ENCODE assay signal across 7 cellular contexts in the genomic region with DNA sequence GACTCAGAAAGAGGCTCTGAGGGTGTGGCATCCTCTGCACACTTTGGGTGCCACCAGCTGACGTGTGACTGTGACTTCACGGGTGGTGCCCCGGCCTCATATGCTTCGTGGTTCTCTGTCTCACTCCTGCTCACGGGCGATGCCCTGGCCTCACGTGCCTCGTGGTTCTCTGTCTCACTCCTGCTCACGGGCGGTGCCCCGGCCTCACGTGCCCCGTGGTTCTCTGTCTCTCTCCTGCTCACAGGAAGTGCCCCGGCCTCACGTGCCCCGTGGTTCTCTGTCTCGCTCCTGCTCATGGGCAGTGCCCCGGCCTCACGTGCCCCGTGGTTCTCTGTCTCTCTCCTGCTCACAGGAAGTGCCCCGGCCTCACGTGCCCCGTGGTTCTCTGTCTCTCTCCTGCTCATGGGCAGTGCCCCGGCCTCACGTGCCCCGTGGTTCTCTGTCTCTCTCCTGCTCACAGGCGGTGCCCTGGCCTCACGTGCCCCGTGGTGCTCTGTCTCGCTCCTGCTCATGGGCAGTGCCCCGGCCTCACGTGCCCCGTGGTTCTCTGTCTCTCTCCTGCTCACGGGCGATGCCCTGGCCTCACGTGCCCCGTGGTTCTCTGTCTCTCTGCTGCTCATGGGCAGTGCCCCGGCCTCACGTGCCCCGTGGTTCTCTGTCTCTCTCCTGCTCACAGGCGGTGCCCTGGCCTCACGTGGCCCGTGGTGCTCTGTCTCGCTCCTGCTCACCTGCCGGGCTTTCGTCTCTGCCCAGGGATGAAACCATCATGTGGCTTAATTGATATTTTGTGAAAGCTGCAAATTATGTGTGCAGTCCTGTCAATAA.
A peak's percentile ranks its signal among the peaks of the same experiment; 100 is the strongest.
DNase-seq lines count a peak whose midpoint lies in the region; ATAC-seq, FAIRE-seq and TF ChIP-seq lines count a peak whose summit lies in the region.
"Not testable (repeated sequence)": the region's sequence is repeated elsewhere in the genome, so short reads cannot be mapped to it uniquely, and the experiment has no call there.

No MANE protein-coding gene starts in this region.

- not testable (repeated sequence) for H3K9me3 ChIP-seq in HepG2 (ENCODE audit: low read length)

- ATAC-seq in HepG2, result not testable (repeated sequence)

- in situ Hi-C loops in HepG2 (cut with HindIII; ENCODE audit: extremely low pct_ligation_motif_present, low pct_unique_long_range_greater_than_20kb), result not testable (repeated sequence)

- not testable (repeated sequence) for H3K27ac ChIP-seq in HepG2 (ENCODE audit: extremely low read length, insufficient read depth, low read length)

- H3K27me3 ChIP-seq in HepG2 (ENCODE audit: control insufficient read depth in 1 of 2, insufficient read depth in 2 of 2, low read length in 2 of 2), result peaks cover 6 to 32% of the 10 kb centered on the region in 2 experiments; a peak in 4 of 5 replicates

- not testable (repeated sequence) for H3K36me3 ChIP-seq in HepG2 (replicated peaks in 1 of 2; ENCODE audit: control insufficient read depth in 1 of 2, insufficient read depth in 2 of 2, low read length in 2 of 2)

- TF ChIP-seq CTCF in HepG2 (CRISPR knock-in tag; IDR thresholded peaks at IDR 0.05), result not testable (repeated sequence)

- not testable (repeated sequence) for H3K36me3 Mint-ChIP-seq in activated naive CD4-positive, alpha-beta T cell treated with anti-CD3 and anti-CD28 coated beads, Interleukin-2, amount 50 U/mL, for 24 hours

- not testable (repeated sequence) for BruUV-seq in HepG2 (replicated peaks; lab: Mats Ljungman, UMichigan)

- not testable (repeated sequence) for H3K79me2 ChIP-seq in HepG2 (ENCODE audit: insufficient read depth, low read length)

- H3K4me3 Mint-ChIP-seq in activated naive CD4-positive, alpha-beta T cell treated with anti-CD3 and anti-CD28 coated beads, Interleukin-2, amount 50 U/mL, for 24 hours, result peak overlapping the region; percentile 66

- H3K4me1 ChIP-seq in HepG2 (ENCODE audit: insufficient read depth, low read length), result not testable (repeated sequence)

- intact Hi-C loops in HepG2 (cut with micrococcal nuclease; ENCODE audit: unreplicated experiment), result not testable (repeated sequence)

- H3K4me3 ChIP-seq in HepG2 (replicated peaks in 1 of 3; ENCODE audit: insufficient read depth in 1 of 3, low read depth in 2 of 3, low read length in 3 of 3), result not testable (repeated sequence)

- DNase-seq in MV-4-11 (lab: John Stamatoyannopoulos, UW) (peak; percentile 30), activated T-cell treated with anti-CD3 and anti-CD28 coated beads for 4 hours (peak; percentile 43)
- DNase-seq in activated CD4-positive, alpha-beta T cell treated with anti-CD3 and anti-CD28 coated beads for 4 hours, result peak; percentile 31 to 63
- DNase-seq in HepG2 (ENCODE audit: low spot score), result not testable (repeated sequence)
- peak; percentile 29 for DNase-seq in stimulated activated CD4-positive, alpha-beta T cell treated with anti-CD3 and anti-CD28 coated beads, Interleukin-15, amount 100 ng/mL, for 24 hours
- DNase-seq in stimulated activated CD8-positive, alpha-beta memory T cell treated with anti-CD3 and anti-CD28 coated beads, Interleukin-4, amount 100 ng/mL, for 4 hours (ENCODE audit: low read depth in 2 of 2, low spot score in 1 of 2), result peak; percentile 27 to 31

- TF ChIP-seq POLR2A in HepG2 (IDR thresholded peaks at IDR 0.05; ENCODE audit: insufficient read depth in 1 of 2, low read depth in 2 of 2, low read length in 2 of 2), result not testable (repeated sequence)

- H3K4me2 ChIP-seq in HepG2 (ENCODE audit: low read depth, low read length), result not testable (repeated sequence)

- WGBS in HepG2 (ENCODE audit: low lambda C conversion rate), result 44% methylated on average over 46 of the region's 46 CpGs

- not testable (repeated sequence) for H3K9me3 Mint-ChIP-seq in activated naive CD4-positive, alpha-beta T cell treated with anti-CD3 and anti-CD28 coated beads, Interleukin-2, amount 50 U/mL, for 24 hours

- POLR2A ChIA-PET in HepG2 (lab: Yijun Ruan, JAX), result not testable (repeated sequence)

- H4K20me1 ChIP-seq in HepG2 (ENCODE audit: insufficient read depth, low read length), result not testable (repeated sequence)

- TF ChIP-seq RAD21 in HepG2 (CRISPR knock-in tag; IDR thresholded peaks at IDR 0.05), result not testable (repeated sequence)

- FAIRE-seq in HepG2 (lab: Jason Lieb, UNC), result not testable (repeated sequence)

- CTCF ChIA-PET in HepG2 (lab: Yijun Ruan, JAX; ENCODE audit: low intra/inter-chr PET ratio, low total read pairs), result not testable (repeated sequence)

- H2AFZ ChIP-seq in HepG2 (ENCODE audit: low read length), result not testable (repeated sequence)

- H3K27me3 Mint-ChIP-seq in activated naive CD4-positive, alpha-beta T cell treated with anti-CD3 and anti-CD28 coated beads, Interleukin-2, amount 50 U/mL, for 24 hours, result not testable (repeated sequence)

- peaks cover 22% of the 10 kb centered on the region for H3K4me1 Mint-ChIP-seq in activated naive CD4-positive, alpha-beta T cell treated with anti-CD3 and anti-CD28 coated beads, Interleukin-2, amount 50 U/mL, for 24 hours

- not testable (repeated sequence) for TF ChIP-seq EP300 in HepG2 (IDR thresholded peaks at IDR 0.05; ENCODE audit: low read depth in 2 of 2, low read length in 2 of 2); HepG2 (CRISPR knock-in tag; IDR thresholded peaks at IDR 0.05; ENCODE audit: borderline replicate concordance)

- H3K27ac Mint-ChIP-seq in activated naive CD4-positive, alpha-beta T cell treated with anti-CD3 and anti-CD28 coated beads, Interleukin-2, amount 50 U/mL, for 24 hours, result peak overlapping the region; percentile 92

- not testable (repeated sequence) for H3K9ac ChIP-seq in HepG2 (ENCODE audit: insufficient read depth, low read depth, low read length)

TF ChIP-seq in HepG2, 621 proteins besides CTCF, POLR2A, EP300 and RAD21:
- TF ChIP-seq HNRNPL (IDR thresholded peaks at IDR 0.05; ENCODE audit: low read depth, low read length), result 0 out of 2 replicates have a peak, but pooled peaks have one; percentile 20
TF ChIP-seq in HepG2: peak in this region for 1; not testable (repeated sequence) for 620.
